19 cellular contexts compared by ENCODE assay signal in genomic region chr4:128161138-128161537, GRCh38.
DNase-seq lines count a peak whose midpoint lies in the region; ATAC-seq and TF ChIP-seq lines count a peak whose summit lies in the region.
"Had no signal": no experiment of that assay in that cellular context is flagged by ENCODE, and none has a peak within 500 bp of the region (broad histone marks: within the 10 kb centered on the region; RNA-seq: fewer than 3 reads in every experiment).

No MANE protein-coding gene starts in this region.

- peaks cover 7% of the 10 kb centered on the region for H3K9me3 Mint-ChIP-seq in MCF 10A (ENCODE audit: unreplicated experiment)
- peaks cover 15% of the 10 kb centered on the region for H3K9me3 Mint-ChIP-seq in WTC11
- peaks cover 0 to 7% (median 0%) of the 10 kb centered on the region in 5 donors for H3K9me3 Mint-ChIP-seq in CD8-positive, alpha-beta memory T cell

- H3K4me1 ChIP-seq in breast epithelium = no peaks in the 10 kb centered on the region
- no peaks in the 10 kb centered on the region for H3K4me1 ChIP-seq in CD8-positive, alpha-beta memory T cell (ENCODE audit: insufficient read depth, low read length)
- H3K4me1 ChIP-seq: BE2C had no signal

- H3K36me3 Mint-ChIP-seq in MCF 10A (ENCODE audit: insufficient read depth, unreplicated experiment) = peaks cover 13% of the 10 kb centered on the region
- H3K36me3 Mint-ChIP-seq in WTC11 = peaks cover 15% of the 10 kb centered on the region
- H3K36me3 Mint-ChIP-seq in CD8-positive, alpha-beta memory T cell = peaks cover 0 to 4% (median under 1%) of the 10 kb centered on the region in 3 donors

- H3K27ac ChIP-seq in breast epithelium = no peak overlapping the region
- no peak overlapping the region for H3K27ac ChIP-seq in CD8-positive, alpha-beta memory T cell (ENCODE audit: low read depth, low read length)
- H3K27ac ChIP-seq: 22Rv1 had no signal

- H3K4me3 Mint-ChIP-seq in MCF 10A (ENCODE audit: unreplicated experiment) = no peak overlapping the region
- H3K4me3 Mint-ChIP-seq in WTC11 = no peak overlapping the region
- no peak overlapping the region for H3K4me3 Mint-ChIP-seq in CD8-positive, alpha-beta memory T cell
- H3K4me3 Mint-ChIP-seq: CD4-positive, alpha-beta memory T cell had no signal

- no peak for TF ChIP-seq CTCF in MCF 10A (IDR thresholded peaks at IDR 0.05; ENCODE audit: unreplicated experiment)
- no peak for TF ChIP-seq CTCF in breast epithelium (IDR thresholded peaks at IDR 0.05)
- no peak for TF ChIP-seq CTCF in WTC11 (IDR thresholded peaks at IDR 0.05)

- H3K4me1 Mint-ChIP-seq in MCF 10A (ENCODE audit: insufficient read depth, unreplicated experiment) = peaks cover 16% of the 10 kb centered on the region
- peaks cover 33% of the 10 kb centered on the region for H3K4me1 Mint-ChIP-seq in WTC11
- H3K4me1 Mint-ChIP-seq in CD8-positive, alpha-beta memory T cell = no peaks in the 10 kb centered on the region
- H3K4me1 Mint-ChIP-seq: CD4-positive, alpha-beta memory T cell had no signal

- H3K4me3 ChIP-seq in breast epithelium = no peak overlapping the region
- no peak overlapping the region for H3K4me3 ChIP-seq in CD8-positive, alpha-beta memory T cell (ENCODE audit: low read length)

- no peak for TF ChIP-seq POLR2A in breast epithelium (IDR thresholded peaks at IDR 0.05)

- intact Hi-C loops in MCF 10A (cut with micrococcal nuclease) (no loop called here), breast epithelium (cut with DNase I; ENCODE audit: low total_unique reads) (no loop called here), head of caudate nucleus (cut with DNase I) (no loop called here)

- H3K27ac Mint-ChIP-seq in MCF 10A (ENCODE audit: low read depth, unreplicated experiment) (peak overlapping the region; percentile 88), WTC11 (peak overlapping the region; percentile 23; the same call in 1 of the 2 replicates)
- H3K27ac Mint-ChIP-seq in CD8-positive, alpha-beta memory T cell = peak overlapping the region in 1 of 8 donors; percentile 58
- H3K27ac Mint-ChIP-seq: CD4-positive, alpha-beta memory T cell had no signal

- no peaks in the 10 kb centered on the region for H3K27me3 ChIP-seq in breast epithelium
- no peaks in the 10 kb centered on the region for H3K27me3 ChIP-seq in CD8-positive, alpha-beta memory T cell (ENCODE audit: insufficient read depth, low read length, poor library complexity, severe bottlenecking)
- H3K27me3 ChIP-seq: BE2C had no signal

- POLR2A ChIA-PET in MCF 10A (lab: Yijun Ruan, JAX) = interaction anchor here (0.9 kb wide), 1 partner anchor 8 kb away, joined by 4 read pairs; no protein-coding TSS in a partner anchor
- POLR2A ChIA-PET in WTC11 (lab: Charles Lee) = no interaction called here
- POLR2A ChIA-PET in CD8-positive, alpha-beta memory T cell (lab: Charles Lee) = no interaction called here

- no TSS peak for BruUV-seq in MCF 10A (replicated peaks; lab: Mats Ljungman, UMichigan)

- CTCF ChIA-PET in MCF 10A (lab: Yijun Ruan, JAX) = interaction anchor here (0.6 kb wide), 1 partner anchor 11 kb away, joined by 3 read pairs; no protein-coding TSS in a partner anchor
- CTCF ChIA-PET in WTC11 (lab: Charles Lee) = interaction anchor here (2.3 kb wide), 1 partner anchor 92 kb away, joined by 7 read pairs; no protein-coding TSS in a partner anchor
- CTCF ChIA-PET in CD8-positive, alpha-beta memory T cell (lab: Charles Lee) = interaction anchor here (0.6 kb wide), 1 partner anchor 30 kb away, joined by 3 read pairs; no protein-coding TSS in a partner anchor

- no peaks in the 10 kb centered on the region for H3K27me3 Mint-ChIP-seq in MCF 10A (ENCODE audit: insufficient read depth, unreplicated experiment)
- H3K27me3 Mint-ChIP-seq in WTC11 (ENCODE audit: low read depth) = no peaks in the 10 kb centered on the region
- no peaks in the 10 kb centered on the region for H3K27me3 Mint-ChIP-seq in CD8-positive, alpha-beta memory T cell
- H3K27me3 Mint-ChIP-seq: CD4-positive, alpha-beta memory T cell had no signal

- ATAC-seq in WTC11 (peak; percentile 76), left lobe of liver (peak; percentile 71), HG03139 (IDR thresholded peaks at IDR 0.05; ENCODE audit: unreplicated experiment) (no peak), HG02642 (IDR thresholded peaks at IDR 0.05; ENCODE audit: poor library complexity, unreplicated experiment) (no peak)

- no peaks in the 10 kb centered on the region for H3K9me3 ChIP-seq in breast epithelium
- no peaks in the 10 kb centered on the region for H3K9me3 ChIP-seq in CD8-positive, alpha-beta memory T cell (ENCODE audit: low read length)
- H3K9me3 ChIP-seq: BE2C had no signal

- no peaks in the 10 kb centered on the region for H3K36me3 ChIP-seq in breast epithelium
- H3K36me3 ChIP-seq in CD8-positive, alpha-beta memory T cell (ENCODE audit: insufficient read depth, low read length) = no peaks in the 10 kb centered on the region
- H3K36me3 ChIP-seq: BE2C had no signal

- DNase-seq in MCF 10A (ENCODE audit: unreplicated experiment) (no peak), breast epithelium (ENCODE audit: low spot score in 2 of 2) (no peak), WTC11 (ENCODE audit: low spot score) (no peak), left lobe of liver (ENCODE audit: low spot score) (no peak), head of caudate nucleus (no peak)
- DNase-seq in CD8-positive, alpha-beta memory T cell = no peak
- DNase-seq: BE2C; CD4-positive, alpha-beta memory T cell; DMS79; HCEC 1CT; Kasumi-1; NCI-H187; NCI-H226; NCI-H524 treated with DMSO at 0.1 percent for 48 hours; RPMI8226; SIG-M5 had no signal

TF ChIP-seq in WTC11, 78 proteins besides CTCF, POLR2A, EP300 and RAD21 (continues in another document):
- TF ChIP-seq NR1H2 (CRISPR knock-in tag; IDR thresholded peaks at IDR 0.05) (no peak), RORB (CRISPR knock-in tag; IDR thresholded peaks at IDR 0.05) (no peak), ZMAT4 (CRISPR knock-in tag; IDR thresholded peaks at IDR 0.05) (no peak), TCF7 (CRISPR knock-in tag; IDR thresholded peaks at IDR 0.05; ENCODE audit: low read depth) (no peak), KAT7 (CRISPR knock-in tag; IDR thresholded peaks at IDR 0.05; ENCODE audit: borderline replicate concordance) (no peak), ARID4B (CRISPR knock-in tag; IDR thresholded peaks at IDR 0.05; ENCODE audit: borderline replicate concordance) (no peak), ZNF317 (CRISPR knock-in tag; IDR thresholded peaks at IDR 0.05; ENCODE audit: borderline replicate concordance, low read depth) (no peak), MXD4 (CRISPR knock-in tag; IDR thresholded peaks at IDR 0.05; ENCODE audit: borderline replicate concordance) (no peak), TEAD4 (CRISPR knock-in tag; IDR thresholded peaks at IDR 0.05) (no peak), ATF2 (CRISPR knock-in tag; IDR thresholded peaks at IDR 0.05; ENCODE audit: borderline replicate concordance, low read depth) (no peak), CBFB (CRISPR knock-in tag; IDR thresholded peaks at IDR 0.05; ENCODE audit: low read depth) (no peak), IRF1 (CRISPR knock-in tag; IDR thresholded peaks at IDR 0.05) (no peak)

Comparison
In these comparisons a context has a peak if more than half of its experiments do, and no peak if none do; other contexts are left out.
1. ATAC-seq: peak in WTC11 (single experiment) and left lobe of liver (single experiment); none in HG03139 (single experiment) and HG02642 (single experiment).